ENCODE assay signal across 9 cellular contexts in genomic region chr7:151877911-151878835, GRCh38. TPM values are rescaled to one million over a fixed set of nuclear protein-coding genes. Genes with fewer than 3 reads are reported as not detected.
DNase-seq lines count a peak whose midpoint lies in the region; ATAC-seq and TF ChIP-seq lines count a peak whose summit lies in the region.
"Had no signal": no experiment of that assay in that cellular context is flagged by ENCODE, and none has a peak within 500 bp of the region (broad histone marks: within the 10 kb centered on the region; RNA-seq: fewer than 3 reads in every experiment).

No MANE protein-coding gene starts in this region.

- H3K4me1 Mint-ChIP-seq in mesothelial cell of epicardium: peaks cover 6% of the 10 kb centered on the region

- no peaks in the 10 kb centered on the region for H3K9me3 Mint-ChIP-seq in mesothelial cell of epicardium

- no peak for ATAC-seq in body of pancreas
- ATAC-seq in GM18505 (IDR thresholded peaks at IDR 0.05; ENCODE audit: unreplicated experiment): no peak

- H3K4me3 ChIP-seq in body of pancreas: peak overlapping the region in 1 of 2 donors; percentile 61
- peak overlapping the region; percentile 79 to 88 for H3K4me3 ChIP-seq in tibial artery

- 33 to 53% methylated on average over 17 to 30 of the region's 30 CpGs for WGBS in body of pancreas, 2 donors

- H3K4me1 ChIP-seq in body of pancreas (peaks cover 20% of the 10 kb centered on the region), tibial artery (peaks cover 0 to 25% (median 18%) of the 10 kb centered on the region in 4 donors)

- H3K27me3 ChIP-seq in body of pancreas (no peaks in the 10 kb centered on the region), tibial artery (no peaks in the 10 kb centered on the region)

- intact Hi-C loops in body of pancreas (cut with DNase I) (no loop called here), tibial artery (cut with DNase I; ENCODE audit: low total_unique reads) (loop anchor here (10.0 kb wide), 2 partner anchors 93 to 147 kb away; partner anchors contain the start of gene GALNT11)

- H3K27me3 Mint-ChIP-seq in mesothelial cell of epicardium (ENCODE audit: low read depth): peaks cover 80% of the 10 kb centered on the region

- H3K27ac ChIP-seq in body of pancreas (peak overlapping the region in 3 of 4 donors; percentile 26 to 99 (median 99)), tibial artery (peak overlapping the region; percentile 87 to 94)

- no peaks in the 10 kb centered on the region for H3K36me3 Mint-ChIP-seq in mesothelial cell of epicardium

- TF ChIP-seq CTCF in body of pancreas (IDR thresholded peaks at IDR 0.05): no peak
- TF ChIP-seq CTCF in mesothelial cell of epicardium (IDR thresholded peaks at IDR 0.05; ENCODE audit: unreplicated experiment): peak; percentile 16
- no peak for TF ChIP-seq CTCF in tibial artery (IDR thresholded peaks at IDR 0.05)

- TF ChIP-seq POLR2A in body of pancreas (IDR thresholded peaks at IDR 0.05): no peak
- no peak for TF ChIP-seq POLR2A in GM18505 (IDR thresholded peaks at IDR 0.05; ENCODE audit: borderline replicate concordance, extremely low read depth, insufficient read depth, insufficient read length)

- DNase-seq in activated CD8-positive, alpha-beta memory T cell treated with anti-CD3 and anti-CD28 coated beads, Interleukin-2, amount 50 U/mL, for 4 hours: peak; percentile 26
- DNase-seq in activated CD8-positive, alpha-beta memory T cell treated with anti-CD3 and anti-CD28 coated beads for 24 hours: no peak
- DNase-seq in body of pancreas (no peak), mesothelial cell of epicardium (ENCODE audit: low spot score in 2 of 2, unreplicated experiment in 2 of 2) (no peak), tibial artery (no peak), NCI-H524 treated with DMSO at 0.1 percent for 48 hours (lab: John Stamatoyannopoulos, UW) (no peak), DMS114 treated with DMSO at 0.1 percent for 48 hours (lab: John Stamatoyannopoulos, UW; ENCODE audit: unreplicated experiment) (no peak)
- DNase-seq: KG1 had no signal

- H3K27ac Mint-ChIP-seq in mesothelial cell of epicardium: no peak overlapping the region

- H3K9me3 ChIP-seq in body of pancreas (no peaks in the 10 kb centered on the region), tibial artery (no peaks in the 10 kb centered on the region)

- H3K4me3 Mint-ChIP-seq in mesothelial cell of epicardium: peak overlapping the region; percentile 53

- H3K36me3 ChIP-seq in body of pancreas (replicated peaks in 1 of 2; ENCODE audit: insufficient read depth in 1 of 2, low read depth in 2 of 2) (no peaks in the 10 kb centered on the region), tibial artery (no peaks in the 10 kb centered on the region)

RNA-seq across cellular contexts. Expression of gene PRKAG2, which starts 1.3 kb away (rescaled TPM):
- total RNA-seq in body of pancreas (10 to 100 TPM in 1 of 2 donors, 1 to 10 TPM in 1; 9.9 to 24.4 TPM), mesothelial cell of epicardium (15.7 to 16.6 TPM (median 15.7 TPM) in 3 replicates)
